8 cellular contexts compared by ENCODE assay signal in genomic region chr4:80202190-80202711, GRCh38. TPM values are rescaled to one million over a fixed set of nuclear protein-coding genes. Genes with fewer than 3 reads are reported as not detected.
A peak's percentile ranks its signal among the peaks of the same experiment; 100 is the strongest.
DNase-seq lines count a peak whose midpoint lies in the region; ATAC-seq and TF ChIP-seq lines count a peak whose summit lies in the region.

No MANE protein-coding gene starts in this region.

- peak overlapping the region; percentile 83 for H3K4me3 Mint-ChIP-seq in activated naive CD4-positive, alpha-beta T cell treated with anti-CD3 and anti-CD28 coated beads, Interleukin-2, amount 50 U/mL, for 24 hours

- in situ Hi-C loops in SK-MEL-5 (cut with HindIII; ENCODE audit: low pct_unique_long_range_greater_than_20kb, low sequenced_read_pairs), result no loop called here

- H3K4me1 Mint-ChIP-seq in activated naive CD4-positive, alpha-beta T cell treated with anti-CD3 and anti-CD28 coated beads, Interleukin-2, amount 50 U/mL, for 24 hours, result peaks cover 25% of the 10 kb centered on the region

- H3K27ac ChIP-seq in C4-2B (peak overlapping the region; percentile 5; the same call in 1 of the 2 replicates), cardiac muscle cell (no peak overlapping the region)

- no peaks in the 10 kb centered on the region for H3K9me3 Mint-ChIP-seq in activated naive CD4-positive, alpha-beta T cell treated with anti-CD3 and anti-CD28 coated beads, Interleukin-2, amount 50 U/mL, for 24 hours

- TF ChIP-seq CTCF in C4-2B (conservative IDR thresholded peaks at IDR 0.05), result peak; percentile 90
- peak; percentile 61 for TF ChIP-seq CTCF in cardiac muscle cell (IDR thresholded peaks at IDR 0.05; ENCODE audit: low read depth, low read length)

- no peaks in the 10 kb centered on the region for H3K36me3 ChIP-seq in cardiac muscle cell

- peaks cover 100% of the 10 kb centered on the region for H3K27me3 ChIP-seq in cardiac muscle cell

- peaks cover 9% of the 10 kb centered on the region for H3K27me3 Mint-ChIP-seq in activated naive CD4-positive, alpha-beta T cell treated with anti-CD3 and anti-CD28 coated beads, Interleukin-2, amount 50 U/mL, for 24 hours

- H3K4me1 ChIP-seq in cardiac muscle cell (ENCODE audit: low read depth), result peaks cover 3% of the 10 kb centered on the region

- H3K9me3 ChIP-seq in cardiac muscle cell (ENCODE audit: low read depth), result no peaks in the 10 kb centered on the region

- DNase-seq in SK-MEL-5 (ENCODE audit: low read depth, low spot score) (peak; percentile 49), cardiac muscle cell (ENCODE audit: low read depth in 1 of 2, low spot score in 1 of 2) (peak; percentile 79), pons (ENCODE audit: low spot score) (peak; percentile 19), ureter (ENCODE audit: low spot score) (peak; percentile 87)

- ATAC-seq in GM19395 (IDR thresholded peaks at IDR 0.05; ENCODE audit: unreplicated experiment) (peak; percentile 75), HG03460 (IDR thresholded peaks at IDR 0.05; ENCODE audit: unreplicated experiment) (peak; percentile 75)

- H3K4me3 ChIP-seq in cardiac muscle cell, result peak overlapping the region; percentile 44

- peak overlapping the region; percentile 23 for H3K27ac Mint-ChIP-seq in activated naive CD4-positive, alpha-beta T cell treated with anti-CD3 and anti-CD28 coated beads, Interleukin-2, amount 50 U/mL, for 24 hours

- H3K36me3 Mint-ChIP-seq in activated naive CD4-positive, alpha-beta T cell treated with anti-CD3 and anti-CD28 coated beads, Interleukin-2, amount 50 U/mL, for 24 hours, result peaks cover 3% of the 10 kb centered on the region

RNA-seq across cellular contexts. Expression of gene PRDM8, which starts 4.9 kb away (rescaled TPM):
- total RNA-seq in SK-MEL-5 (2014; rRNA removed; shearing (Covaris generic)), result 0.05 TPM in 2 replicates
- 0.10 and 0.12 TPM in 2 replicates for polyA plus RNA-seq in SK-MEL-5 (2015; cell fraction: cytosol; rRNA removed)
- not detected in 2 replicates for polyA plus RNA-seq in SK-MEL-5 (2015; cell fraction: nucleus; rRNA removed)
- 6.3 and 18.8 TPM in 2 replicates for total RNA-seq in cardiac muscle cell
- polyA plus RNA-seq in cardiac muscle cell, result 6.2 and 11.3 TPM in 2 replicates
- total RNA-seq in ureter, result 8.3 TPM

Comparison
In these comparisons a context has a peak if more than half of its experiments do, and no peak if none do; other contexts are left out.
1. DNase-seq: peak in every context shown above with its lines; median percentile 87 in ureter; 79 in cardiac muscle cell; 49 in SK-MEL-5; 19 in pons.